Comparison of ENCODE assay signal across 9 cellular contexts in the genomic region with DNA sequence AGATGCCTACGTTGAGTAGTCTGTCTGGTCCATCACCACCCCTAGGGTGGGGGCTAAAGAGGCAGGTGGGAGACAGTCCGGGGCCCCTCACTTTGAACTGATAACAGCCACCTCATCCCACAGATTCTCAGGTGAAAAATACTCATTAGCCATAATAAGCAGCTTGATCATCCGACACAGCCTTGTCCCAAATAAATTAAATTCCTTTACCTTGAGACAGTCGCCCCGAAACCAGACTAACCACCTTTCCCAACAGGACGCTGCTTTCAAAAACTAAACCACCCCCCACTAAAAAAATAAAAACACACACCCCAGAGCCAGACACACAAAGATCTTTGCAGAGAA.
A peak's percentile ranks its signal among the peaks of the same experiment; 100 is the strongest.
DNase-seq lines count a peak whose midpoint lies in the region; ATAC-seq, FAIRE-seq and TF ChIP-seq lines count a peak whose summit lies in the region.
"Had no signal": no experiment of that assay in that cellular context is flagged by ENCODE, and none has a peak within 500 bp of the region (broad histone marks: within the 10 kb centered on the region; RNA-seq: fewer than 3 reads in every experiment).

No MANE protein-coding gene starts in this region.

- H3K27me3 Mint-ChIP-seq in mesothelial cell of epicardium (ENCODE audit: low read depth) (peaks cover 28% of the 10 kb centered on the region), type B pancreatic cell (peaks cover 41% of the 10 kb centered on the region)

- TF ChIP-seq RAD21 in K562 (CRISPR knock-in tag; conservative IDR thresholded peaks at IDR 0.05 in 1 of 2, IDR thresholded peaks at IDR 0.05 in 1 of 2) = no peak

- peaks cover 31% of the 10 kb centered on the region for H3K4me1 Mint-ChIP-seq in mesothelial cell of epicardium
- peaks cover 16% of the 10 kb centered on the region for H3K4me1 Mint-ChIP-seq in type B pancreatic cell (ENCODE audit: unreplicated experiment)

- no peaks in the 10 kb centered on the region for H3K79me2 ChIP-seq in K562 (ENCODE audit: control insufficient read depth, insufficient read depth, low read length)

- H3K9me3 Mint-ChIP-seq in mesothelial cell of epicardium (no peaks in the 10 kb centered on the region), type B pancreatic cell (no peaks in the 10 kb centered on the region)

- BruUV-seq in K562 (replicated peaks; lab: Mats Ljungman, UMichigan) = no TSS peak

- ATAC-seq in Right ventricle myocardium inferior = no peak
- ATAC-seq in K562 = no peak
- ATAC-seq in HG02642 (IDR thresholded peaks at IDR 0.05; ENCODE audit: poor library complexity, unreplicated experiment) = no peak

- no peaks in the 10 kb centered on the region for H3K9me3 ChIP-seq in cardiac muscle cell (ENCODE audit: low read depth)
- no peaks in the 10 kb centered on the region for H3K9me3 ChIP-seq in K562 (replicated peaks; ENCODE audit: control insufficient read depth, insufficient read depth, low read depth, low read length)

- TF ChIP-seq POLR2A in K562 (conservative IDR thresholded peaks at IDR 0.05) = no peak
- TF ChIP-seq POLR2A in H54 (IDR thresholded peaks at IDR 0.05; ENCODE audit: low read depth, low read length) = no peak

- 67% methylated on average over 6 of the region's 6 CpGs for whole genome bisulfite sequencing in K562 (ENCODE audit: insufficient coverage, low coverage, missing lambda C conversion rate)

- H3K4me1 ChIP-seq in cardiac muscle cell (ENCODE audit: low read depth) (peaks cover 34% of the 10 kb centered on the region), K562 (replicated peaks in 1 of 2; ENCODE audit: control insufficient read depth in 2 of 2, insufficient read depth in 2 of 2, low read length in 2 of 2) (peaks cover 3 to 50% of the 10 kb centered on the region in 2 experiments; a peak in 3 of 5 replicates)

- H4K20me1 ChIP-seq in K562 (replicated peaks; ENCODE audit: control insufficient read depth, insufficient read depth, low read length) = peaks cover 13% of the 10 kb centered on the region; the same call in 1 of the 2 replicates

- H3K4me2 ChIP-seq in K562 (ENCODE audit: insufficient read depth, low read length) = no peak overlapping the region

- TF ChIP-seq CTCF in cardiac muscle cell (IDR thresholded peaks at IDR 0.05; ENCODE audit: low read depth, low read length) (no peak), K562 (IDR thresholded peaks at IDR 0.05 in 2 of 3, conservative IDR thresholded peaks at IDR 0.05 in 1 of 3; ENCODE audit: insufficient read depth in 2 of 3, low read depth in 1 of 3, low read length in 3 of 3) (no peak), mesothelial cell of epicardium (IDR thresholded peaks at IDR 0.05; ENCODE audit: unreplicated experiment) (no peak), type B pancreatic cell (conservative IDR thresholded peaks at IDR 0.05) (no peak)

- H3K27ac Mint-ChIP-seq in mesothelial cell of epicardium (no peak overlapping the region), type B pancreatic cell (peak overlapping the region; percentile 84)

- H3K4me3 ChIP-seq in cardiac muscle cell (peak overlapping the region; percentile 73), K562 (no peak overlapping the region)

- intact Hi-C loops in Right ventricle myocardium inferior (cut with DNase I) (loop anchor here (5.0 kb wide), 1 partner anchor 169 kb away; no protein-coding TSS in a partner anchor), K562 (cut with micrococcal nuclease) (loop anchor here (10.0 kb wide), 1 partner anchor 172 kb away; no protein-coding TSS in a partner anchor)

- H3K36me3 Mint-ChIP-seq in mesothelial cell of epicardium (no peaks in the 10 kb centered on the region), type B pancreatic cell (no peaks in the 10 kb centered on the region)

- peak overlapping the region; percentile 71 for H3K4me3 Mint-ChIP-seq in mesothelial cell of epicardium
- H3K4me3 Mint-ChIP-seq in type B pancreatic cell = peak overlapping the region; percentile 90

- H3K9me1 ChIP-seq in K562 (ENCODE audit: control insufficient read depth, insufficient read depth, low read length) = no peaks in the 10 kb centered on the region

- H3K36me3 ChIP-seq in cardiac muscle cell (no peaks in the 10 kb centered on the region), K562 (ENCODE audit: control insufficient read depth, insufficient read depth, low read length) (no peaks in the 10 kb centered on the region)

- FAIRE-seq in K562 (lab: Jason Lieb, UNC) (peak; percentile 23), H54 (lab: Jason Lieb, UNC) (no peak)
- FAIRE-seq: TTC549 had no signal

- no peak overlapping the region for H2AFZ ChIP-seq in K562 (ENCODE audit: low read depth, low read length)

- H3K27me3 ChIP-seq in cardiac muscle cell (no peaks in the 10 kb centered on the region), K562 (ENCODE audit: control insufficient read depth in 2 of 2, insufficient read depth in 2 of 2, low read length in 2 of 2) (peaks cover 24 to 27% of the 10 kb centered on the region in 2 experiments; a peak in 4 of 5 replicates)

- no peak overlapping the region for H3K9ac ChIP-seq in K562 (ENCODE audit: insufficient read depth in 1 of 2, low read depth in 2 of 2, low read length in 2 of 2)

- in situ Hi-C loops in K562 (cut with MboI) = no loop called here

- DNase-seq in cardiac muscle cell (ENCODE audit: low read depth in 1 of 2, low spot score in 1 of 2) (no peak), Right ventricle myocardium inferior (ENCODE audit: missing footprints) (no peak), K562 (ENCODE audit: extremely low read depth in 1 of 4, low spot score in 3 of 4) (no peak), mesothelial cell of epicardium (ENCODE audit: low spot score in 2 of 2, unreplicated experiment in 2 of 2) (no peak), type B pancreatic cell (ENCODE audit: extremely low spot score, unreplicated experiment) (no peak), H54 (ENCODE audit: insufficient read length, low spot score) (no peak)
- DNase-seq in stimulated activated CD4-positive, alpha-beta T cell treated with anti-CD3 and anti-CD28 coated beads, Interleukin-15, amount 100 ng/mL, for 24 hours = no peak

- no peak overlapping the region for H3K27ac ChIP-seq in cardiac muscle cell
- H3K27ac ChIP-seq in K562 (ENCODE audit: extremely low read depth, low read depth, low read length) = no peak overlapping the region

- no peak for TF ChIP-seq EP300 in K562 (IDR thresholded peaks at IDR 0.05; ENCODE audit: low read length)

- CTCF ChIA-PET in K562 (lab: Yijun Ruan, JAX; ENCODE audit: low intra/inter-chr PET ratio) = no interaction called here

- POLR2A ChIA-PET in K562 (lab: Yijun Ruan, JAX) = no interaction called here

TF ChIP-seq in K562, 482 proteins besides CTCF, POLR2A, EP300 and RAD21:
- TF ChIP-seq CHD2 (IDR thresholded peaks at IDR 0.05; ENCODE audit: low read depth, low read length) = no peak
- no peak for TF ChIP-seq NUFIP1 (IDR thresholded peaks at IDR 0.05; ENCODE audit: partially characterized antibody)
